Comparison of ENCODE assay signal across 8 cellular contexts in genomic region chr6:127515234-127515793, GRCh38. TPM values are rescaled to one million over a fixed set of nuclear protein-coding genes. Genes with fewer than 3 reads are reported as not detected.
DNase-seq lines count a peak whose midpoint lies in the region; ATAC-seq lines count a peak whose summit lies in the region.

No MANE protein-coding gene starts in this region.

- peaks cover 34% of the 10 kb centered on the region for H3K4me1 Mint-ChIP-seq in activated CD4-positive, alpha-beta T cell treated with anti-CD3 and anti-CD28 coated beads, Interleukin-2, amount 10 ng/mL, durations not matched to agents 24 days and 14 days
- peaks cover 17 to 21% of the 10 kb centered on the region in 2 donors for H3K4me1 Mint-ChIP-seq in natural killer cell treated with Interleukin-12 subunit alpha and Interleukin-12 subunit beta and Interleukin-15 and Interleukin-18, amount 100 ng/mL, for 72 hours (ENCODE audit: low read depth in 2 of 2)

- DNase-seq in Ammon's horn (ENCODE audit: low spot score) (peak; percentile 56), fibroblast of gingiva (ENCODE audit: low read depth) (peak; percentile 37), NCI-H1694 (lab: John Stamatoyannopoulos, UW) (no peak), NCI-H1694 treated with DMSO at 0.1 percent for 48 hours (lab: John Stamatoyannopoulos, UW) (no peak)
- DNase-seq in activated CD4-positive, alpha-beta T cell treated with anti-CD3 and anti-CD28 coated beads, Interleukin-2, amount 10 ng/mL, durations not matched to agents 24 days and 14 days, result no peak
- DNase-seq in natural killer cell treated with Interleukin-12 subunit alpha and Interleukin-12 subunit beta and Interleukin-15 and Interleukin-18, amount 100 ng/mL, for 72 hours (ENCODE audit: low spot score), result no peak

- H3K9me3 Mint-ChIP-seq in activated CD4-positive, alpha-beta T cell treated with anti-CD3 and anti-CD28 coated beads, Interleukin-2, amount 10 ng/mL, durations not matched to agents 24 days and 14 days, result no peaks in the 10 kb centered on the region
- no peaks in the 10 kb centered on the region for H3K9me3 Mint-ChIP-seq in natural killer cell treated with Interleukin-12 subunit alpha and Interleukin-12 subunit beta and Interleukin-15 and Interleukin-18, amount 100 ng/mL, for 72 hours

- H3K36me3 Mint-ChIP-seq in activated CD4-positive, alpha-beta T cell treated with anti-CD3 and anti-CD28 coated beads, Interleukin-2, amount 10 ng/mL, durations not matched to agents 24 days and 14 days (ENCODE audit: low read depth), result peaks cover 20% of the 10 kb centered on the region
- H3K36me3 Mint-ChIP-seq in natural killer cell treated with Interleukin-12 subunit alpha and Interleukin-12 subunit beta and Interleukin-15 and Interleukin-18, amount 100 ng/mL, for 72 hours, result no peaks in the 10 kb centered on the region

- peaks cover 19% of the 10 kb centered on the region for H3K27me3 Mint-ChIP-seq in activated CD4-positive, alpha-beta T cell treated with anti-CD3 and anti-CD28 coated beads, Interleukin-2, amount 10 ng/mL, durations not matched to agents 24 days and 14 days
- H3K27me3 Mint-ChIP-seq in natural killer cell treated with Interleukin-12 subunit alpha and Interleukin-12 subunit beta and Interleukin-15 and Interleukin-18, amount 100 ng/mL, for 72 hours, result peaks cover 41 to 52% of the 10 kb centered on the region in 2 donors

- H3K27ac Mint-ChIP-seq in activated CD4-positive, alpha-beta T cell treated with anti-CD3 and anti-CD28 coated beads, Interleukin-2, amount 10 ng/mL, durations not matched to agents 24 days and 14 days, result peak overlapping the region; percentile 89
- peak overlapping the region in 1 of 2 donors; percentile 60 for H3K27ac Mint-ChIP-seq in natural killer cell treated with Interleukin-12 subunit alpha and Interleukin-12 subunit beta and Interleukin-15 and Interleukin-18, amount 100 ng/mL, for 72 hours

- intact Hi-C loops in activated CD4-positive, alpha-beta T cell treated with anti-CD3 and anti-CD28 coated beads, Interleukin-2, amount 10 ng/mL, durations not matched to agents 24 days and 14 days (cut with micrococcal nuclease), result loop anchor here (10.0 kb wide), 2 partner anchors 379 to 1721 kb away; partner anchors contain the start of gene NCOA7

- ATAC-seq in GM18858 (IDR thresholded peaks at IDR 0.05; ENCODE audit: unreplicated experiment) (peak; percentile 3), HG03520 (IDR thresholded peaks at IDR 0.05; ENCODE audit: unreplicated experiment) (peak; percentile 1)
- peak in 1 of 2 donors; percentile 10 for ATAC-seq in natural killer cell treated with Interleukin-12 subunit alpha and Interleukin-12 subunit beta and Interleukin-15 and Interleukin-18, amount 100 ng/mL, for 72 hours

- H3K4me3 Mint-ChIP-seq in activated CD4-positive, alpha-beta T cell treated with anti-CD3 and anti-CD28 coated beads, Interleukin-2, amount 10 ng/mL, durations not matched to agents 24 days and 14 days, result peak overlapping the region; percentile 85
- H3K4me3 Mint-ChIP-seq in natural killer cell treated with Interleukin-12 subunit alpha and Interleukin-12 subunit beta and Interleukin-15 and Interleukin-18, amount 100 ng/mL, for 72 hours, result peak overlapping the region; percentile 87

RNA-seq across cellular contexts. Expression of gene KIAA0408, which starts 56.1 kb away (rescaled TPM):
- total RNA-seq in activated CD4-positive, alpha-beta T cell treated with anti-CD3 and anti-CD28 coated beads, Interleukin-2, amount 10 ng/mL, durations not matched to agents 24 days and 14 days, result 8.2 and 8.7 TPM in 2 replicates
- 1 to 10 TPM in 1 of 2 donors, under 1 TPM in 1; 0.67 to 2.4 TPM for total RNA-seq in natural killer cell treated with Interleukin-12 subunit alpha and Interleukin-12 subunit beta and Interleukin-15 and Interleukin-18, amount 100 ng/mL, for 72 hours

Comparison
In these comparisons a context has a peak if more than half of its experiments do, and no peak if none do; other contexts are left out.
1. DNase-seq: peak in Ammon's horn (single experiment) and fibroblast of gingiva (single experiment); none in activated CD4-positive, alpha-beta T cell treated with anti-CD3 and anti-CD28 coated beads, Interleukin-2, amount 10 ng/mL, durations not matched to agents 24 days and 14 days (single experiment), natural killer cell treated with Interleukin-12 subunit alpha and Interleukin-12 subunit beta and Interleukin-15 and Interleukin-18, amount 100 ng/mL, for 72 hours (single experiment), NCI-H1694 (single experiment) and NCI-H1694 treated with DMSO at 0.1 percent for 48 hours (single experiment).